26 cellular contexts compared by ENCODE assay signal in the genomic region with DNA sequence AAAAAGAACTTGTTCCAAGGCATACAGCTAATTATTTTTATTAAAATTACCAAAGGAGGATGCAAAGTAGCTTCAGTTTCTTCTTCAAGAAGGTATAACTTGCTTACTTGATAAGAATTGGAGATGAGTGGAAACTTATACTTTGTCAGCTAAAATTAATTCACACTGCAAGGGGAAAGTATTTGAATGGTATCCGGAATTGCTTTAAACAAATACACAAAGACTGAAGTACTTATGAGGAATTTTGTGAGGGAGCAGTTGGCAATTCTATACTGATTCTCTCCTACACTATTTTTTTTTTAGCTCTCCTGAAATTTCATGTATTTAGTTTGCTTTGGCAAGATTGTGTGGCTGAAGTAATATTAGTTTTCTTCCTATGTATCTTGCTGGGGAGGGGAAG. TPM values are rescaled to one million over a fixed set of nuclear protein-coding genes. Genes with fewer than 3 reads are reported as not detected.
"Had no signal": no experiment of that assay in that cellular context is flagged by ENCODE, and none has a peak within 500 bp of the region (broad histone marks: within the 10 kb centered on the region; RNA-seq: fewer than 3 reads in every experiment).

No MANE protein-coding gene starts in this region.

- H3K27me3 ChIP-seq: stomach, suprapubic skin, testis, thyroid gland, tibial artery, tibial nerve, transverse colon, upper lobe of left lung, upper lobe of right lung, uterus, vagina had no signal

- H3K36me3 ChIP-seq: stomach, suprapubic skin, thoracic aorta, thyroid gland, tibial artery, tibial nerve, transverse colon, upper lobe of left lung, upper lobe of right lung, uterus, vagina had no signal

- DNase-seq: stimulated activated CD4-positive, alpha-beta T cell treated with anti-CD3 and anti-CD28 coated beads, Interleukin-2, amount 100 ng/mL, for 48 hours; stimulated activated CD4-positive, alpha-beta T cell treated with anti-CD3 and anti-CD28 coated beads, Interleukin-4, amount 100 ng/mL, for 1 hour; stimulated activated CD4-positive, alpha-beta T cell treated with anti-CD3 and anti-CD28 coated beads, Interleukin-4, amount 100 ng/mL, for 24 hours; stimulated activated CD4-positive, alpha-beta T cell treated with anti-CD3 and anti-CD28 coated beads, Interleukin-4, amount 100 ng/mL, for 4 hours; stimulated activated CD8-positive, alpha-beta memory T cell treated with anti-CD3 and anti-CD28 coated beads, Interleukin-4, amount 100 ng/mL, for 48 hours; stimulated activated naive B cell treated with anti-CD40 and anti-IgM and Interleukin-4, amounts not matched to agents 10 μg/mL and 1 μg/mL and 100 μg/mL, for 72 hours; stimulated activated naive CD4-positive, alpha-beta T cell; stimulated activated naive CD4-positive, alpha-beta T cell treated with Interleukin-2 at 50 U/mL for 16 hours; stimulated activated naive CD8-positive, alpha-beta T cell treated with anti-CD3 and anti-CD28 coated beads, Interleukin-15, amount 100 ng/mL, for 72 hours; stimulated activated naive CD8-positive, alpha-beta T cell treated with anti-CD3 and anti-CD28 coated beads, Interleukin-15, Interleukin-2, amounts not matched to agents 100 U/mL and 50 U/mL, for 24 hours; stomach; substantia nigra; testis; thyroid gland; tibial artery; transverse colon; trophoblast cell; upper lobe of left lung; upper lobe of right lung; uterus had no signal

- H3K4me3 ChIP-seq: stomach, suprapubic skin, testis, thoracic aorta, thyroid gland, tibial artery, tibial nerve, transverse colon, upper lobe of left lung, upper lobe of right lung, uterus, vagina had no signal

- ATAC-seq: stimulated activated effector memory CD8-positive, alpha-beta T cell treated with anti-CD3 and anti-CD28 coated beads, Interleukin-12 subunit alpha, Interleukin-12 subunit beta, amount 100 ng/mL, for 72 hours; stimulated activated memory B cell treated with anti-CD40 and anti-IgM and Interleukin-4, amounts not matched to agents 10 μg/mL and 1 μg/mL and 100 μg/mL, for 72 hours; stimulated activated naive B cell treated with anti-CD40 and anti-IgM and Interleukin-4, amounts not matched to agents 10 μg/mL and 1 μg/mL and 100 μg/mL, for 72 hours; stimulated activated naive CD8-positive, alpha-beta T cell treated with anti-CD3 and anti-CD28 coated beads, Interleukin-15, amount 100 ng/mL, for 72 hours; stimulated activated naive CD8-positive, alpha-beta T cell treated with anti-CD3 and anti-CD28 coated beads, Interleukin-15, Interleukin-2, amounts not matched to agents 100 U/mL and 50 U/mL, for 24 hours; upper lobe of right lung had no signal

- H3K4me1 ChIP-seq: stomach, suprapubic skin, testis, thyroid gland, tibial artery, tibial nerve, transverse colon, upper lobe of left lung, upper lobe of right lung, uterus, vagina had no signal

- H3K27ac ChIP-seq: stomach, suprapubic skin, testis, thoracic aorta, thyroid gland, tibial artery, tibial nerve, transverse colon, upper lobe of left lung, upper lobe of right lung, uterus, vagina had no signal

- H3K9me3 ChIP-seq: stomach, suprapubic skin, testis, thoracic aorta, thyroid gland, tibial artery, tibial nerve, transverse colon, upper lobe of left lung, upper lobe of right lung, uterus, vagina had no signal

RNA-seq across cellular contexts. Expression of gene GRIK1, which starts 39.2 kb away (rescaled TPM):
- total RNA-seq: transverse colon, upper lobe of right lung had no signal
